In the genomic region with DNA sequence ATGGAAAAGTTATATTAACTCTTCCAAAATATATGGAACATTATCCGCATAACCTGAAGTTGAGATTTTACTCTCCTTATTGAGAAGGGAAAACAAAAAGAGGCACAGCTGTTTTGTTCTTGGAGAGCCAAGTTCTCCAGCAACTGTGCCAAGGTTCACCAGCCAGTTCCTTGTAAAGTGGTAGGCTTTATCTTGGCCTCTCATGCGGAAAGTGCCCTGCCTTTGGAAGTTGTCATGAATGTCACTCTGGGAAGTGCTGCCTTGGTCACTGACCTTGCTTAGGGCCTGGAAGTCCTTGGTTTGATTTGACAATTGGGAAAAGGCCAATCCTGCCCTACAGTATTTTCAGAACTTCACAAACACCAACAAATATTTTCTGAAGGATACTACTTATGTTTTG, we compare ENCODE assay signal across 18 cellular contexts. TPM values are rescaled to one million over a fixed set of nuclear protein-coding genes. Genes with fewer than 3 reads are reported as not detected.
DNase-seq lines count a peak whose midpoint lies in the region; ATAC-seq, FAIRE-seq and TF ChIP-seq lines count a peak whose summit lies in the region.
"Had no signal": no experiment of that assay in that cellular context is flagged by ENCODE, and none has a peak within 500 bp of the region (broad histone marks: within the 10 kb centered on the region; RNA-seq: fewer than 3 reads in every experiment).

No MANE protein-coding gene starts in this region.

- in situ Hi-C loops in GM13976 (cut with MboI; ENCODE audit: low sequenced_read_pairs, unreplicated experiment): no loop called here

- ATAC-seq in body of pancreas: peak; percentile 92
- ATAC-seq: Panc1 had no signal

- H3K36me3 ChIP-seq in body of pancreas (replicated peaks in 1 of 2; ENCODE audit: insufficient read depth in 1 of 2, low read depth in 2 of 2): no peaks in the 10 kb centered on the region
- H3K36me3 ChIP-seq in left ventricle myocardium inferior: no peaks in the 10 kb centered on the region
- no peaks in the 10 kb centered on the region for H3K36me3 ChIP-seq in thyroid gland
- H3K36me3 ChIP-seq: MG63 had no signal

- DNase-seq in body of pancreas: peak; percentile 70 to 85 (median 79)
- DNase-seq in left ventricle myocardium inferior: peak; percentile 36
- peak; percentile 26 for DNase-seq in mucosa of gallbladder (ENCODE audit: low spot score)
- peak; percentile 79 to 84 for DNase-seq in thyroid gland
- DNase-seq in urothelium cell line (ENCODE audit: low spot score): no peak
- DNase-seq in GM13976 (ENCODE audit: low spot score): no peak
- no peak for DNase-seq in GDM1 (lab: John Stamatoyannopoulos, UW)
- no peak for DNase-seq in NCI-H345 treated with DMSO at 0.1 percent for 48 hours (lab: John Stamatoyannopoulos, UW; ENCODE audit: unreplicated experiment)
- DNase-seq: C1 segment of cervical spinal cord, H7, MG63, NCI-H1092, NCI-H146, NCI-H2081 treated with DMSO at 0.1 percent for 48 hours, NCI-H510A treated with DMSO at 0.1 percent for 48 hours, SHP77 had no signal

- H3K9me3 ChIP-seq in body of pancreas: no peaks in the 10 kb centered on the region
- no peaks in the 10 kb centered on the region for H3K9me3 ChIP-seq in left ventricle myocardium inferior (replicated peaks)
- H3K9me3 ChIP-seq in thyroid gland: no peaks in the 10 kb centered on the region
- H3K9me3 ChIP-seq: MG63 had no signal

- TF ChIP-seq CTCF in body of pancreas (IDR thresholded peaks at IDR 0.05) (no peak), left ventricle myocardium inferior (IDR thresholded peaks at IDR 0.05; ENCODE audit: borderline replicate concordance) (no peak), thyroid gland (IDR thresholded peaks at IDR 0.05) (no peak), GM13976 (IDR thresholded peaks at IDR 0.05; ENCODE audit: borderline replicate concordance, control extremely low read depth, extremely low read depth, insufficient read depth, missing control alignments) (no peak)

- FAIRE-seq in urothelium cell line (lab: Jason Lieb, UNC): no peak
- FAIRE-seq: GM19239 had no signal

- intact Hi-C loops in body of pancreas (cut with DNase I) (no loop called here), left ventricle myocardium inferior (cut with micrococcal nuclease) (no loop called here), thyroid gland (cut with DNase I) (no loop called here)

- peaks cover 17% of the 10 kb centered on the region for H3K4me1 ChIP-seq in body of pancreas
- H3K4me1 ChIP-seq in left ventricle myocardium inferior: peaks cover 19% of the 10 kb centered on the region
- H3K4me1 ChIP-seq in thyroid gland: peaks cover 6 to 9% of the 10 kb centered on the region in 2 donors

- TF ChIP-seq POLR2A in body of pancreas (IDR thresholded peaks at IDR 0.05): no peak
- TF ChIP-seq POLR2A in thyroid gland (IDR thresholded peaks at IDR 0.05): no peak

- H3K4me3 ChIP-seq in body of pancreas: no peak overlapping the region
- H3K4me3 ChIP-seq in left ventricle myocardium inferior: no peak overlapping the region
- no peak overlapping the region for H3K4me3 ChIP-seq in thyroid gland (replicated peaks in 1 of 3)
- H3K4me3 ChIP-seq: MG63 had no signal

- H3K27me3 ChIP-seq in body of pancreas (no peaks in the 10 kb centered on the region), left ventricle myocardium inferior (ENCODE audit: low read depth) (no peaks in the 10 kb centered on the region), thyroid gland (no peaks in the 10 kb centered on the region)
- H3K27me3 ChIP-seq: MG63 had no signal

- peak overlapping the region in 1 of 4 donors; percentile 38 for H3K27ac ChIP-seq in body of pancreas
- peak overlapping the region; percentile 60 for H3K27ac ChIP-seq in left ventricle myocardium inferior (replicated peaks)
- peak overlapping the region; percentile 1 to 43 (median 35) for H3K27ac ChIP-seq in thyroid gland

- WGBS in body of pancreas, 2 donors: 34 to 39% methylated on average over 2 of the region's 2 CpGs
- 24 to 49% methylated on average over 2 of the region's 2 CpGs for WGBS in thyroid gland, 2 donors

RNA-seq across cellular contexts. Expression of a gene that starts 44.2 kb away (rescaled TPM):
- total RNA-seq in body of pancreas: 1 to 10 TPM; 6.7 to 6.9 TPM
- total RNA-seq in left ventricle myocardium inferior: 32.8 TPM
- total RNA-seq in mucosa of gallbladder: 7.1 TPM
- 10 to 100 TPM; 11.1 to 33.2 (median 13.4) TPM for total RNA-seq in thyroid gland

Comparison
In these comparisons a context has a peak if more than half of its experiments do, and no peak if none do; other contexts are left out.
1. DNase-seq: peak in body of pancreas (4 of 4), left ventricle myocardium inferior (single experiment), mucosa of gallbladder (single experiment) and thyroid gland (2 of 2); none in urothelium cell line (single experiment), GM13976 (single experiment), GDM1 (single experiment) and NCI-H345 treated with DMSO at 0.1 percent for 48 hours (single experiment).